Comparison of ENCODE assay signal across 8 cellular contexts in genomic region chr3:185825639-185826481, GRCh38. TPM values are rescaled to one million over a fixed set of nuclear protein-coding genes. Genes with fewer than 3 reads are reported as not detected.
DNase-seq lines count a peak whose midpoint lies in the region; ATAC-seq and TF ChIP-seq lines count a peak whose summit lies in the region.

No MANE protein-coding gene starts in this region.

- ATAC-seq in HG02973 (IDR thresholded peaks at IDR 0.05; ENCODE audit: unreplicated experiment) (peak; percentile 27), Panc1 (peak; percentile 64)

- no peak for TF ChIP-seq CTCF in Panc1 (IDR thresholded peaks at IDR 0.05)
- no peak for TF ChIP-seq CTCF in astrocyte of the spinal cord (IDR thresholded peaks at IDR 0.05; ENCODE audit: low read depth, low read length)

- peaks cover 21% of the 10 kb centered on the region for H3K4me1 ChIP-seq in Panc1 (ENCODE audit: control insufficient read depth, insufficient read depth, low read length)

- POLR2A ChIA-PET in Panc1 (lab: Charles Lee): no interaction called here

- H3K36me3 ChIP-seq in Panc1 (ENCODE audit: control insufficient read depth, insufficient read depth, low read length): peaks cover 8% of the 10 kb centered on the region

- DNase-seq in DMS 273 (lab: John Stamatoyannopoulos, UW; ENCODE audit: unreplicated experiment) (peak; percentile 80), DMS 273 treated with DMSO at 0.1 percent for 48 hours (lab: John Stamatoyannopoulos, UW) (no peak), Panc1 (ENCODE audit: low read depth, low spot score) (no peak), astrocyte of the spinal cord (ENCODE audit: low read depth, low spot score) (no peak), iPS-NIHi11 (ENCODE audit: low spot score) (peak; percentile 86), GOT3 (lab: John Stamatoyannopoulos, UW) (no peak)
- peak; percentile 34 for DNase-seq in stimulated activated CD4-positive, alpha-beta T cell treated with anti-CD3 and anti-CD28 coated beads, Interleukin-12 subunit alpha, Interleukin-12 subunit beta, amount 100 ng/mL, for 4 hours

- CTCF ChIA-PET in Panc1 (lab: Charles Lee): no interaction called here

- H3K9me3 ChIP-seq in Panc1 (ENCODE audit: control insufficient read depth, insufficient read depth, low read depth, low read length): peaks cover 13% of the 10 kb centered on the region; the same call in 1 of the 2 replicates

- intact Hi-C loops in Panc1 (cut with micrococcal nuclease; ENCODE audit: unreplicated experiment): loop anchor here (10.0 kb wide), 1 partner anchor 161 kb away; no protein-coding TSS in a partner anchor

- no peaks in the 10 kb centered on the region for H3K27me3 ChIP-seq in Panc1 (ENCODE audit: control insufficient read depth, insufficient read depth, low read length)

- peak overlapping the region; percentile 72 for H3K27ac ChIP-seq in Panc1 (ENCODE audit: low read length)

- peak overlapping the region; percentile 69 to 89 for H3K4me3 ChIP-seq in Panc1 (ENCODE audit: low read depth in 2 of 2, low read length in 2 of 2)
- H3K4me3 ChIP-seq in astrocyte of the spinal cord (ENCODE audit: low read depth, low read length): peak overlapping the region; percentile 90

- BruUV-seq in Panc1 (replicated peaks; lab: Mats Ljungman, UMichigan): no TSS peak

- in situ Hi-C loops in Panc1 (cut with HindIII; ENCODE audit: low pct_unique_long_range_greater_than_20kb, low sequenced_read_pairs) (no loop called here), astrocyte of the spinal cord (cut with HindIII; ENCODE audit: low sequenced_read_pairs) (no loop called here)

RNA-seq across cellular contexts. Expression of gene IGF2BP2, which starts 1.0 kb away (rescaled TPM):
- total RNA-seq in Panc1 (2021; ENCODE audit: unreplicated experiment): 97.8 TPM
- 55.9 TPM for polyA plus RNA-seq in Panc1 (2012; ENCODE audit: insufficient read length)

Comparison
In these comparisons a context has a peak if more than half of its experiments do, and no peak if none do; other contexts are left out.
1. DNase-seq: peak in DMS 273 (single experiment), iPS-NIHi11 (single experiment) and stimulated activated CD4-positive, alpha-beta T cell treated with anti-CD3 and anti-CD28 coated beads, Interleukin-12 subunit alpha, Interleukin-12 subunit beta, amount 100 ng/mL, for 4 hours (single experiment); none in DMS 273 treated with DMSO at 0.1 percent for 48 hours (single experiment), Panc1 (single experiment), astrocyte of the spinal cord (single experiment) and GOT3 (single experiment).